Comparison of ENCODE assay signal across 8 cellular contexts in genomic region chr6:144434308-144434990, GRCh38.
DNase-seq lines count a peak whose midpoint lies in the region; ATAC-seq, FAIRE-seq and TF ChIP-seq lines count a peak whose summit lies in the region.

No MANE protein-coding gene starts in this region.

- no peak overlapping the region for H3K9ac ChIP-seq in mammary epithelial cell (ENCODE audit: insufficient read depth, low read length)
- no peak overlapping the region for H3K9ac ChIP-seq in HepG2 (ENCODE audit: insufficient read depth, low read depth, low read length)
- no peak overlapping the region for H3K9ac ChIP-seq in endodermal cell (ENCODE audit: extremely low read depth, low read length, poor library complexity, severe bottlenecking)

- H3K27ac ChIP-seq in AG04450 (ENCODE audit: low read depth, low read length) (peak overlapping the region; percentile 52), mammary epithelial cell (ENCODE audit: insufficient read depth, low read depth, low read length) (no peak overlapping the region), HepG2 (ENCODE audit: extremely low read length, insufficient read depth, low read length) (no peak overlapping the region), endodermal cell (ENCODE audit: low read depth, low read length) (no peak overlapping the region)

- H3K36me3 Mint-ChIP-seq in endodermal cell (ENCODE audit: low read depth): peaks cover 56% of the 10 kb centered on the region

- H4K20me1 ChIP-seq in mammary epithelial cell (ENCODE audit: insufficient read depth, low read length) (no peaks in the 10 kb centered on the region), HepG2 (ENCODE audit: insufficient read depth, low read length) (no peaks in the 10 kb centered on the region)

- no peak for ATAC-seq in HepG2
- ATAC-seq in GM19351 (IDR thresholded peaks at IDR 0.05; ENCODE audit: unreplicated experiment): no peak
- no peak for ATAC-seq in GM19452 (IDR thresholded peaks at IDR 0.05; ENCODE audit: unreplicated experiment)
- no peak for ATAC-seq in HG03045 (IDR thresholded peaks at IDR 0.05; ENCODE audit: unreplicated experiment)

- no peak for TF ChIP-seq EP300 in HepG2 (IDR thresholded peaks at IDR 0.05; ENCODE audit: low read depth in 2 of 2, low read length in 2 of 2)
- no peak for TF ChIP-seq EP300 in HepG2 (CRISPR knock-in tag; IDR thresholded peaks at IDR 0.05; ENCODE audit: borderline replicate concordance)

- H3K9me3 Mint-ChIP-seq in endodermal cell: peaks cover 23% of the 10 kb centered on the region

- H3K4me1 ChIP-seq in mammary epithelial cell (ENCODE audit: insufficient read depth, low read length): peaks cover 7% of the 10 kb centered on the region
- H3K4me1 ChIP-seq in HepG2 (ENCODE audit: insufficient read depth, low read length): peaks cover 15% of the 10 kb centered on the region
- no peaks in the 10 kb centered on the region for H3K4me1 ChIP-seq in endodermal cell (ENCODE audit: control insufficient read depth, insufficient read depth, low read length)

- no peak for TF ChIP-seq POLR2A in HepG2 (IDR thresholded peaks at IDR 0.05; ENCODE audit: insufficient read depth in 1 of 2, low read depth in 2 of 2, low read length in 2 of 2)

- BruUV-seq in mammary epithelial cell (replicated peaks; lab: Mats Ljungman, UMichigan) (no TSS peak), HepG2 (replicated peaks; lab: Mats Ljungman, UMichigan) (no TSS peak)

- H3K27me3 Mint-ChIP-seq in endodermal cell (ENCODE audit: insufficient read depth): no peaks in the 10 kb centered on the region

- intact Hi-C loops in mammary epithelial cell (cut with micrococcal nuclease) (no loop called here), HepG2 (cut with micrococcal nuclease; ENCODE audit: unreplicated experiment) (loop anchor here (5.0 kb wide), 1 partner anchor 1383 kb away; no protein-coding TSS in a partner anchor)

- no peaks in the 10 kb centered on the region; the same call in 1 of the 2 replicates for H3K9me3 ChIP-seq in AG04450 (ENCODE audit: control insufficient read depth, insufficient read depth, low read length)
- no peaks in the 10 kb centered on the region for H3K9me3 ChIP-seq in mammary epithelial cell (replicated peaks; ENCODE audit: insufficient read depth, low read length)
- H3K9me3 ChIP-seq in HepG2 (ENCODE audit: low read length): no peaks in the 10 kb centered on the region
- H3K9me3 ChIP-seq in endodermal cell (ENCODE audit: control insufficient read depth, low read length): peaks cover 27% of the 10 kb centered on the region

- H3K79me2 ChIP-seq in mammary epithelial cell (ENCODE audit: insufficient read depth, low read length) (no peaks in the 10 kb centered on the region), HepG2 (ENCODE audit: insufficient read depth, low read length) (no peaks in the 10 kb centered on the region)

- 97% methylated on average over 4 of the region's 6 CpGs for WGBS in mammary epithelial cell (ENCODE audit: low coverage, missing lambda C conversion rate)
- WGBS in HepG2 (ENCODE audit: low lambda C conversion rate): 98% methylated on average over 6 of the region's 6 CpGs
- 92 to 93% methylated on average over 5 to 6 of the region's 6 CpGs for WGBS in endodermal cell (ENCODE audit: insufficient coverage in 1 of 2, insufficient read length in 1 of 2), 2 experiments

- no peaks in the 10 kb centered on the region for H3K27me3 ChIP-seq in AG04450 (ENCODE audit: control insufficient read depth, insufficient read depth, low read length)
- H3K27me3 ChIP-seq in mammary epithelial cell (ENCODE audit: insufficient read depth, low read length): no peaks in the 10 kb centered on the region
- H3K27me3 ChIP-seq in HepG2 (ENCODE audit: control insufficient read depth in 1 of 2, insufficient read depth in 2 of 2, low read length in 2 of 2): no peaks in the 10 kb centered on the region
- no peaks in the 10 kb centered on the region for H3K27me3 ChIP-seq in endodermal cell (ENCODE audit: control insufficient read depth, insufficient read depth, low read length, poor library complexity, severe bottlenecking)

- DNase-seq in AG04450 (ENCODE audit: low read depth, low spot score) (peak; percentile 37), HS-27A (ENCODE audit: low read depth) (peak; percentile 41), mammary epithelial cell (peak; percentile 64), HepG2 (ENCODE audit: low spot score) (no peak), endodermal cell (no peak)

- no peak for TF ChIP-seq CTCF in AG04450 (IDR thresholded peaks at IDR 0.05; ENCODE audit: low read depth, low read length)
- TF ChIP-seq CTCF in mammary epithelial cell (conservative IDR thresholded peaks at IDR 0.05 in 1 of 2, IDR thresholded peaks at IDR 0.05 in 1 of 2; ENCODE audit: extremely low read depth in 1 of 2, insufficient read depth in 1 of 2, low read depth in 1 of 2, low read length in 2 of 2): no peak
- no peak for TF ChIP-seq CTCF in HepG2 (CRISPR knock-in tag; IDR thresholded peaks at IDR 0.05)
- no peak for TF ChIP-seq CTCF in endodermal cell (conservative IDR thresholded peaks at IDR 0.05)

- no peak overlapping the region for H3K4me3 Mint-ChIP-seq in endodermal cell

- dilution Hi-C loops in mammary epithelial cell (cut with HindIII; ENCODE audit: low sequenced_read_pairs): no loop called here

- TF ChIP-seq RAD21 in HepG2 (CRISPR knock-in tag; IDR thresholded peaks at IDR 0.05): no peak

- in situ Hi-C loops in mammary epithelial cell (cut with MboI; ENCODE audit: low sequenced_read_pairs in 2 of 2): no loop called here
- in situ Hi-C loops in HepG2 (cut with HindIII; ENCODE audit: extremely low pct_ligation_motif_present, low pct_unique_long_range_greater_than_20kb): no loop called here

- H2AFZ ChIP-seq in mammary epithelial cell (ENCODE audit: low read depth, low read length) (no peak overlapping the region), HepG2 (ENCODE audit: low read length) (no peak overlapping the region)

- no peak overlapping the region for H3K4me3 ChIP-seq in AG04450 (ENCODE audit: low read depth, low read length)
- H3K4me3 ChIP-seq in mammary epithelial cell (replicated peaks in 1 of 3; ENCODE audit: insufficient read depth in 1 of 3, low read depth in 2 of 3, low read length in 3 of 3): no peak overlapping the region
- H3K4me3 ChIP-seq in HepG2 (replicated peaks in 1 of 3; ENCODE audit: insufficient read depth in 1 of 3, low read depth in 2 of 3, low read length in 3 of 3): no peak overlapping the region
- no peak overlapping the region for H3K4me3 ChIP-seq in endodermal cell (ENCODE audit: low read length)

- H3K36me3 ChIP-seq in mammary epithelial cell (ENCODE audit: insufficient read depth, low read length) (peaks cover 11% of the 10 kb centered on the region), HepG2 (replicated peaks in 1 of 2; ENCODE audit: control insufficient read depth in 1 of 2, insufficient read depth in 2 of 2, low read length in 2 of 2) (peaks cover 39 to 73% of the 10 kb centered on the region in 2 experiments), endodermal cell (ENCODE audit: control insufficient read depth, insufficient read depth, low read length) (peaks cover 61% of the 10 kb centered on the region)

- CTCF ChIA-PET in AG04450 (lab: Charles Lee) (interaction anchor here (0.6 to 1.0 kb wide), 2 partner anchors 15 to 1199 kb away, joined by 4 to 5 read pairs; no protein-coding TSS in a partner anchor), mammary epithelial cell (lab: Charles Lee; ENCODE audit: low non-redundant PET) (no interaction called here), HepG2 (lab: Yijun Ruan, JAX; ENCODE audit: low intra/inter-chr PET ratio, low total read pairs) (no interaction called here)

- POLR2A ChIA-PET in AG04450 (lab: Yijun Ruan, JAX) (interaction anchor here (0.6 to 1.0 kb wide), 2 partner anchors 148 to 149 kb away, joined by 3 to 4 read pairs; partner anchors contain the start of gene UTRN), HepG2 (lab: Yijun Ruan, JAX) (no interaction called here)

- H3K27ac Mint-ChIP-seq in endodermal cell: no peak overlapping the region

- FAIRE-seq in HepG2 (lab: Jason Lieb, UNC): no peak

- H3K4me2 ChIP-seq in mammary epithelial cell (ENCODE audit: insufficient read depth, low read depth, low read length): no peak overlapping the region
- H3K4me2 ChIP-seq in HepG2 (ENCODE audit: low read depth, low read length): no peak overlapping the region

- peaks cover 9% of the 10 kb centered on the region for H3K4me1 Mint-ChIP-seq in endodermal cell

TF ChIP-seq in HepG2, 621 proteins besides CTCF, POLR2A, EP300 and RAD21:
- TF ChIP-seq FOXO4 (CRISPR knock-in tag; conservative IDR thresholded peaks at IDR 0.05) (no peak), PCBP2 (optimal IDR thresholded peaks at IDR 0.05; ENCODE audit: low read depth, low read length, poor library complexity, severe bottlenecking) (peak; percentile 41), ZNF235 (CRISPR knock-in tag; IDR thresholded peaks at IDR 0.05; ENCODE audit: borderline replicate concordance) (no peak), AGO1 (IDR thresholded peaks at IDR 0.05; ENCODE audit: low read depth, low read length, poor library complexity, severe bottlenecking) (no peak), RBM22 (optimal IDR thresholded peaks at IDR 0.05; ENCODE audit: low read length) (peak; percentile 83)

Comparison
In these comparisons a context has a peak if more than half of its experiments do, and no peak if none do; other contexts are left out.
1. DNase-seq: peak in AG04450 (single experiment), HS-27A (single experiment) and mammary epithelial cell (single experiment); none in HepG2 (single experiment) and endodermal cell (single experiment).